1 cellular context compared by ENCODE assay signal in the genomic region with DNA sequence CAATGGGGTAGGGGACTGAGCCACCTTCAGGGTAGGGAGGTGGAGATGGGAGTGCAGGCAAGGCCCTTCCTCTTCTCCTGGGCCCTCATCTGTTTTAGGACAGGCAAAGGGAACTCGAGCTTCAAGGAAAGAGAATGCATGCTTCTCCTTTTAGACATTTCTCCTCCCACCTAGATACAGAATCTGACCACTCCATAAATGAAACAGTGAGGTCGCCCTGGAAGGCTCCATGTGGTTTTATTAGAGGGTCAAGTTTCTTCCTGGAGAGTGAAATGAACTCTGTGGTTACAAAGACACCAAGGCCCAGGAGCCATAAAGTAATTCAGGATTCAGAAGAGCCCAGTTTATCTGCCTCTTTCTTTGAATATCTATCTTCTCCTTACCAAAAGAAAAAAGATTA.
TF ChIP-seq lines count a peak whose summit lies in the region.

No MANE protein-coding gene starts in this region.

TF ChIP-seq in HEK293, 187 proteins besides CTCF, POLR2A, EP300 and RAD21 (continued from another document):
- TF ChIP-seq, protein P1, sequence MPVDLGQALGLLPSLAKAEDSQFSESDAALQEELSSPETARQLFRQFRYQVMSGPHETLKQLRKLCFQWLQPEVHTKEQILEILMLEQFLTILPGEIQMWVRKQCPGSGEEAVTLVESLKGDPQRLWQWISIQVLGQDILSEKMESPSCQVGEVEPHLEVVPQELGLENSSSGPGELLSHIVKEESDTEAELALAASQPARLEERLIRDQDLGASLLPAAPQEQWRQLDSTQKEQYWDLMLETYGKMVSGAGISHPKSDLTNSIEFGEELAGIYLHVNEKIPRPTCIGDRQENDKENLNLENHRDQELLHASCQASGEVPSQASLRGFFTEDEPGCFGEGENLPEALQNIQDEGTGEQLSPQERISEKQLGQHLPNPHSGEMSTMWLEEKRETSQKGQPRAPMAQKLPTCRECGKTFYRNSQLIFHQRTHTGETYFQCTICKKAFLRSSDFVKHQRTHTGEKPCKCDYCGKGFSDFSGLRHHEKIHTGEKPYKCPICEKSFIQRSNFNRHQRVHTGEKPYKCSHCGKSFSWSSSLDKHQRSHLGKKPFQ (tag by site-specific recombination; IDR thresholded peaks at IDR 0.05): no peak
- TF ChIP-seq OVOL3 (tag by site-specific recombination; IDR thresholded peaks at IDR 0.05) (no peak), ZFP41 (tag by site-specific recombination; IDR thresholded peaks at IDR 0.05; ENCODE audit: borderline replicate concordance) (no peak), ZNF169 (tag by site-specific recombination; IDR thresholded peaks at IDR 0.05) (no peak), ZNF610 (tag by site-specific recombination; IDR thresholded peaks at IDR 0.05; ENCODE audit: borderline replicate concordance) (no peak), ZIC2 (tag by site-specific recombination; IDR thresholded peaks at IDR 0.05) (peak; percentile 70), ZBTB17 (tag by site-specific recombination; IDR thresholded peaks at IDR 0.05) (no peak), FEZF1 (tag by site-specific recombination; IDR thresholded peaks at IDR 0.05) (peak; percentile 51; the same call in 1 of the 2 replicates), ZBTB48 (tag by site-specific recombination; IDR thresholded peaks at IDR 0.05) (no peak), ZFHX2 (tag by site-specific recombination; conservative IDR thresholded peaks at IDR 0.05) (no peak), ZNF707 (tag by site-specific recombination; IDR thresholded peaks at IDR 0.05) (no peak), ZNF600 (tag by site-specific recombination; IDR thresholded peaks at IDR 0.05) (no peak), SETDB1 (IDR thresholded peaks at IDR 0.05; ENCODE audit: insufficient read length, low read length) (no peak), TCF7L2 (IDR thresholded peaks at IDR 0.05; ENCODE audit: borderline replicate concordance, low read depth, low read length) (no peak), SP3 (tag by site-specific recombination; IDR thresholded peaks at IDR 0.05) (no peak), ZNF792 (tag by site-specific recombination; IDR thresholded peaks at IDR 0.05) (no peak)
- TF ChIP-seq, protein P2, sequence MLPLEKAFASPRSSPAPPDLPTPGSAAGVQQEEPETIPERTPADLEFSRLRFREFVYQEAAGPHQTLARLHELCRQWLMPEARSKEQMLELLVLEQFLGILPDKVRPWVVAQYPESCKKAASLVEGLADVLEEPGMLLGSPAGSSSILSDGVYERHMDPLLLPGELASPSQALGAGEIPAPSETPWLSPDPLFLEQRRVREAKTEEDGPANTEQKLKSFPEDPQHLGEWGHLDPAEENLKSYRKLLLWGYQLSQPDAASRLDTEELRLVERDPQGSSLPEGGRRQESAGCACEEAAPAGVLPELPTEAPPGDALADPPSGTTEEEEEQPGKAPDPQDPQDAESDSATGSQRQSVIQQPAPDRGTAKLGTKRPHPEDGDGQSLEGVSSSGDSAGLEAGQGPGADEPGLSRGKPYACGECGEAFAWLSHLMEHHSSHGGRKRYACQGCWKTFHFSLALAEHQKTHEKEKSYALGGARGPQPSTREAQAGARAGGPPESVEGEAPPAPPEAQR (tag by site-specific recombination; IDR thresholded peaks at IDR 0.05): no peak
- TF ChIP-seq, protein P3, sequence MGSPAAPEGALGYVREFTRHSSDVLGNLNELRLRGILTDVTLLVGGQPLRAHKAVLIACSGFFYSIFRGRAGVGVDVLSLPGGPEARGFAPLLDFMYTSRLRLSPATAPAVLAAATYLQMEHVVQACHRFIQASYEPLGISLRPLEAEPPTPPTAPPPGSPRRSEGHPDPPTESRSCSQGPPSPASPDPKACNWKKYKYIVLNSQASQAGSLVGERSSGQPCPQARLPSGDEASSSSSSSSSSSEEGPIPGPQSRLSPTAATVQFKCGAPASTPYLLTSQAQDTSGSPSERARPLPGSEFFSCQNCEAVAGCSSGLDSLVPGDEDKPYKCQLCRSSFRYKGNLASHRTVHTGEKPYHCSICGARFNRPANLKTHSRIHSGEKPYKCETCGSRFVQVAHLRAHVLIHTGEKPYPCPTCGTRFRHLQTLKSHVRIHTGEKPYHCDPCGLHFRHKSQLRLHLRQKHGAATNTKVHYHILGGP (tag by site-specific recombination; IDR thresholded peaks at IDR 0.05): peak; percentile 23; the same call in 1 of the 2 replicates
- TF ChIP-seq, protein P4, sequence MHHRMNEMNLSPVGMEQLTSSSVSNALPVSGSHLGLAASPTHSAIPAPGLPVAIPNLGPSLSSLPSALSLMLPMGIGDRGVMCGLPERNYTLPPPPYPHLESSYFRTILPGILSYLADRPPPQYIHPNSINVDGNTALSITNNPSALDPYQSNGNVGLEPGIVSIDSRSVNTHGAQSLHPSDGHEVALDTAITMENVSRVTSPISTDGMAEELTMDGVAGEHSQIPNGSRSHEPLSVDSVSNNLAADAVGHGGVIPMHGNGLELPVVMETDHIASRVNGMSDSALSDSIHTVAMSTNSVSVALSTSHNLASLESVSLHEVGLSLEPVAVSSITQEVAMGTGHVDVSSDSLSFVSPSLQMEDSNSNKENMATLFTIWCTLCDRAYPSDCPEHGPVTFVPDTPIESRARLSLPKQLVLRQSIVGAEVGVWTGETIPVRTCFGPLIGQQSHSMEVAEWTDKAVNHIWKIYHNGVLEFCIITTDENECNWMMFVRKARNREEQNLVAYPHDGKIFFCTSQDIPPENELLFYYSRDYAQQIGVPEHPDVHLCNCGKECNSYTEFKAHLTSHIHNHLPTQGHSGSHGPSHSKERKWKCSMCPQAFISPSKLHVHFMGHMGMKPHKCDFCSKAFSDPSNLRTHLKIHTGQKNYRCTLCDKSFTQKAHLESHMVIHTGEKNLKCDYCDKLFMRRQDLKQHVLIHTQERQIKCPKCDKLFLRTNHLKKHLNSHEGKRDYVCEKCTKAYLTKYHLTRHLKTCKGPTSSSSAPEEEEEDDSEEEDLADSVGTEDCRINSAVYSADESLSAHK (tag by site-specific recombination; IDR thresholded peaks at IDR 0.05): 0 out of 2 replicates have a peak, but pooled peaks have one; percentile 32
- TF ChIP-seq, protein P5, sequence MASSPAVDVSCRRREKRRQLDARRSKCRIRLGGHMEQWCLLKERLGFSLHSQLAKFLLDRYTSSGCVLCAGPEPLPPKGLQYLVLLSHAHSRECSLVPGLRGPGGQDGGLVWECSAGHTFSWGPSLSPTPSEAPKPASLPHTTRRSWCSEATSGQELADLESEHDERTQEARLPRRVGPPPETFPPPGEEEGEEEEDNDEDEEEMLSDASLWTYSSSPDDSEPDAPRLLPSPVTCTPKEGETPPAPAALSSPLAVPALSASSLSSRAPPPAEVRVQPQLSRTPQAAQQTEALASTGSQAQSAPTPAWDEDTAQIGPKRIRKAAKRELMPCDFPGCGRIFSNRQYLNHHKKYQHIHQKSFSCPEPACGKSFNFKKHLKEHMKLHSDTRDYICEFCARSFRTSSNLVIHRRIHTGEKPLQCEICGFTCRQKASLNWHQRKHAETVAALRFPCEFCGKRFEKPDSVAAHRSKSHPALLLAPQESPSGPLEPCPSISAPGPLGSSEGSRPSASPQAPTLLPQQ (tag by site-specific recombination; IDR thresholded peaks at IDR 0.05): no peak
